1 cellular context compared by ENCODE assay signal in the genomic region with DNA sequence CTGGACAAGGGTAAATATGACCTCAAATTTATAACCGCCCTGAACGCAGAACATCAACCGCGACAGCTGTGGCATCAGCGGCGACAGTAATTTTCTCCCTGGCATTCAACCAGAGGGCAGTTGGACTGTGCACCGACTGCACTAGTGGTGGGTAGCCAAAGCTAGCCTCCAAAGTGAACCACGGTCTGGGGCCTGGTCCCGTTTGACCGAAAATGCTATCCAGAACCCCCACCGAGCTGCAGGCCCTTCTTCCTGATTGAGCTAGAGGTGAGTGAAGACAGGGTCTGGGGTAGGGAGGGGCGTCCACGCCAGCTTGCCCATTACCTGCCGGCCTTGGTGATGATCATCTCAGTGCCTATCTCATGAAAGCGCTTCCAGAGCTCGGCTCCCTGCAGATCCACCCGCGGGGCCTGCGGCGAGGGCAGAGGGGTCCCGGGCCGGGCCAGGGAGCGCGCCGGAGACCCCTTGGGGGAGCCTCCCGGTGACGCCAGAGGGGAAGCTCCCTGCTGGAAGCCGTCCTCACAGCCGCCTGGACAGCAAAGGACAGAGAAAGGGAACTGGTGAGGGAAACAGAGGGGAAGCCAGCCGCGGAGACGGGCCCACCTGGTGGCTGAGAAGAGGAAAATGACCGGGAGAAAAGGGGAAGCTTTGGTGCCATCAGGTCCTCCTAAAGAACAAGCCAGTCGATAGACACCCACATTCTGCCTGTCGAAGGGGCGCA.
TF ChIP-seq lines count a peak whose summit lies in the region.

No MANE protein-coding gene starts in this region.

TF ChIP-seq in HEK293, 187 proteins besides CTCF, POLR2A, EP300 and RAD21 (continued from another document and continues in another):
- TF ChIP-seq, protein P1, sequence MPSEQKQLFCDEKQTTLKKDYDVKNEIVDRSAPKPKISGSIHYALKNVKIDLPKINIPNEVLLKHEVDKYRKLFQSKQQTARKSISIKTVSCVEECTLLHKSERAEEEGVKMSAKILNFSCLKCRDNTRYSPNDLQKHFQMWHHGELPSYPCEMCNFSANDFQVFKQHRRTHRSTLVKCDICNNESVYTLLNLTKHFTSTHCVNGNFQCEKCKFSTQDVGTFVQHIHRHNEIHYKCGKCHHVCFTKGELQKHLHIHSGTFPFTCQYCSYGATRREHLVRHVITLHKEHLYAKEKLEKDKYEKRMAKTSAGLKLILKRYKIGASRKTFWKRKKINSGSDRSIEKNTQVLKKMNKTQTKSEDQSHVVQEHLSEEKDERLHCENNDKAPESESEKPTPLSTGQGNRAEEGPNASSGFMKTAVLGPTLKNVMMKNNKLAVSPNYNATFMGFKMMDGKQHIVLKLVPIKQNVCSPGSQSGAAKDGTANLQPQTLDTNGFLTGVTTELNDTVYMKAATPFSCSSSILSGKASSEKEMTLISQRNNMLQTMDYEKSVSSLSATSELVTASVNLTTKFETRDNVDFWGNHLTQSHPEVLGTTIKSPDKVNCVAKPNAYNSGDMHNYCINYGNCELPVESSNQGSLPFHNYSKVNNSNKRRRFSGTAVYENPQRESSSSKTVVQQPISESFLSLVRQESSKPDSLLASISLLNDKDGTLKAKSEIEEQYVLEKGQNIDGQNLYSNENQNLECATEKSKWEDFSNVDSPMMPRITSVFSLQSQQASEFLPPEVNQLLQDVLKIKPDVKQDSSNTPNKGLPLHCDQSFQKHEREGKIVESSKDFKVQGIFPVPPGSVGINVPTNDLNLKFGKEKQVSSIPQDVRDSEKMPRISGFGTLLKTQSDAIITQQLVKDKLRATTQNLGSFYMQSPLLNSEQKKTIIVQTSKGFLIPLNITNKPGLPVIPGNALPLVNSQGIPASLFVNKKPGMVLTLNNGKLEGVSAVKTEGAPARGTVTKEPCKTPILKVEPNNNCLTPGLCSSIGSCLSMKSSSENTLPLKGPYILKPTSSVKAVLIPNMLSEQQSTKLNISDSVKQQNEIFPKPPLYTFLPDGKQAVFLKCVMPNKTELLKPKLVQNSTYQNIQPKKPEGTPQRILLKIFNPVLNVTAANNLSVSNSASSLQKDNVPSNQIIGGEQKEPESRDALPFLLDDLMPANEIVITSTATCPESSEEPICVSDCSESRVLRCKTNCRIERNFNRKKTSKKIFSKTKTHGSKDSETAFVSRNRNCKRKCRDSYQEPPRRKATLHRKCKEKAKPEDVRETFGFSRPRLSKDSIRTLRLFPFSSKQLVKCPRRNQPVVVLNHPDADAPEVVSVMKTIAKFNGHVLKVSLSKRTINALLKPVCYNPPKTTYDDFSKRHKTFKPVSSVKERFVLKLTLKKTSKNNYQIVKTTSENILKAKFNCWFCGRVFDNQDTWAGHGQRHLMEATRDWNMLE (tag by site-specific recombination; conservative IDR thresholded peaks at IDR 0.05; ENCODE audit: low read depth), result no peak
- TF ChIP-seq ZNF747 (tag by site-specific recombination; IDR thresholded peaks at IDR 0.05) (no peak), BCL11B (tag by site-specific recombination; IDR thresholded peaks at IDR 0.05; ENCODE audit: low read depth) (no peak), ZNF138 (tag by site-specific recombination; IDR thresholded peaks at IDR 0.05; ENCODE audit: borderline replicate concordance) (no peak), HOXD13 (CRISPR knock-in tag; IDR thresholded peaks at IDR 0.05; ENCODE audit: borderline replicate concordance) (peak; percentile 11; the same call in 1 of the 2 replicates), BCL11A (tag by site-specific recombination; IDR thresholded peaks at IDR 0.05; ENCODE audit: low read depth) (no peak), GLI4 (tag by site-specific recombination; IDR thresholded peaks at IDR 0.05) (no peak), ZNF571 (tag by site-specific recombination; IDR thresholded peaks at IDR 0.05) (no peak), ZNF548 (tag by site-specific recombination; IDR thresholded peaks at IDR 0.05) (no peak), ZNF132 (tag by site-specific recombination; IDR thresholded peaks at IDR 0.05; ENCODE audit: borderline replicate concordance) (no peak), ZNF394 (tag by site-specific recombination; IDR thresholded peaks at IDR 0.05; ENCODE audit: borderline replicate concordance) (no peak), RBAK (tag by site-specific recombination; IDR thresholded peaks at IDR 0.05) (no peak), ZNF561 (tag by site-specific recombination; IDR thresholded peaks at IDR 0.05; ENCODE audit: borderline replicate concordance) (no peak), ZFP3 (tag by site-specific recombination; IDR thresholded peaks at IDR 0.05; ENCODE audit: low read depth) (no peak), ZBTB48 (tag by site-specific recombination; IDR thresholded peaks at IDR 0.05) (peak; percentile 70), ZNF596 (tag by site-specific recombination; IDR thresholded peaks at IDR 0.05) (no peak), OSR2 (tag by site-specific recombination; IDR thresholded peaks at IDR 0.05) (no peak), ZNF37A (tag by site-specific recombination; IDR thresholded peaks at IDR 0.05) (no peak), ZNF292 (tag by site-specific recombination; IDR thresholded peaks at IDR 0.05; ENCODE audit: borderline replicate concordance, low read depth) (no peak), ZNF174 (tag by site-specific recombination; IDR thresholded peaks at IDR 0.05) (no peak), ZNF23 (tag by site-specific recombination; IDR thresholded peaks at IDR 0.05; ENCODE audit: borderline replicate concordance) (no peak), ZNF707 (tag by site-specific recombination; IDR thresholded peaks at IDR 0.05) (no peak), ZNF555 (tag by site-specific recombination; conservative IDR thresholded peaks at IDR 0.05) (no peak)
- TF ChIP-seq, protein P2, sequence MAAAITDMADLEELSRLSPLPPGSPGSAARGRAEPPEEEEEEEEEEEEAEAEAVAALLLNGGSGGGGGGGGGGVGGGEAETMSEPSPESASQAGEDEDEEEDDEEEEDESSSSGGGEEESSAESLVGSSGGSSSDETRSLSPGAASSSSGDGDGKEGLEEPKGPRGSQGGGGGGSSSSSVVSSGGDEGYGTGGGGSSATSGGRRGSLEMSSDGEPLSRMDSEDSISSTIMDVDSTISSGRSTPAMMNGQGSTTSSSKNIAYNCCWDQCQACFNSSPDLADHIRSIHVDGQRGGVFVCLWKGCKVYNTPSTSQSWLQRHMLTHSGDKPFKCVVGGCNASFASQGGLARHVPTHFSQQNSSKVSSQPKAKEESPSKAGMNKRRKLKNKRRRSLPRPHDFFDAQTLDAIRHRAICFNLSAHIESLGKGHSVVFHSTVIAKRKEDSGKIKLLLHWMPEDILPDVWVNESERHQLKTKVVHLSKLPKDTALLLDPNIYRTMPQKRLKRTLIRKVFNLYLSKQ (tag by site-specific recombination; IDR thresholded peaks at IDR 0.05; ENCODE audit: borderline replicate concordance), result no peak
- TF ChIP-seq, protein P3, sequence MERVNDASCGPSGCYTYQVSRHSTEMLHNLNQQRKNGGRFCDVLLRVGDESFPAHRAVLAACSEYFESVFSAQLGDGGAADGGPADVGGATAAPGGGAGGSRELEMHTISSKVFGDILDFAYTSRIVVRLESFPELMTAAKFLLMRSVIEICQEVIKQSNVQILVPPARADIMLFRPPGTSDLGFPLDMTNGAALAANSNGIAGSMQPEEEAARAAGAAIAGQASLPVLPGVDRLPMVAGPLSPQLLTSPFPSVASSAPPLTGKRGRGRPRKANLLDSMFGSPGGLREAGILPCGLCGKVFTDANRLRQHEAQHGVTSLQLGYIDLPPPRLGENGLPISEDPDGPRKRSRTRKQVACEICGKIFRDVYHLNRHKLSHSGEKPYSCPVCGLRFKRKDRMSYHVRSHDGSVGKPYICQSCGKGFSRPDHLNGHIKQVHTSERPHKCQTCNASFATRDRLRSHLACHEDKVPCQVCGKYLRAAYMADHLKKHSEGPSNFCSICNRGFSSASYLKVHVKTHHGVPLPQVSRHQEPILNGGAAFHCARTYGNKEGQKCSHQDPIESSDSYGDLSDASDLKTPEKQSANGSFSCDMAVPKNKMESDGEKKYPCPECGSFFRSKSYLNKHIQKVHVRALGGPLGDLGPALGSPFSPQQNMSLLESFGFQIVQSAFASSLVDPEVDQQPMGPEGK (tag by site-specific recombination; IDR thresholded peaks at IDR 0.05), result peak; percentile 28; the same call in 1 of the 2 replicates
- TF ChIP-seq, protein P4, sequence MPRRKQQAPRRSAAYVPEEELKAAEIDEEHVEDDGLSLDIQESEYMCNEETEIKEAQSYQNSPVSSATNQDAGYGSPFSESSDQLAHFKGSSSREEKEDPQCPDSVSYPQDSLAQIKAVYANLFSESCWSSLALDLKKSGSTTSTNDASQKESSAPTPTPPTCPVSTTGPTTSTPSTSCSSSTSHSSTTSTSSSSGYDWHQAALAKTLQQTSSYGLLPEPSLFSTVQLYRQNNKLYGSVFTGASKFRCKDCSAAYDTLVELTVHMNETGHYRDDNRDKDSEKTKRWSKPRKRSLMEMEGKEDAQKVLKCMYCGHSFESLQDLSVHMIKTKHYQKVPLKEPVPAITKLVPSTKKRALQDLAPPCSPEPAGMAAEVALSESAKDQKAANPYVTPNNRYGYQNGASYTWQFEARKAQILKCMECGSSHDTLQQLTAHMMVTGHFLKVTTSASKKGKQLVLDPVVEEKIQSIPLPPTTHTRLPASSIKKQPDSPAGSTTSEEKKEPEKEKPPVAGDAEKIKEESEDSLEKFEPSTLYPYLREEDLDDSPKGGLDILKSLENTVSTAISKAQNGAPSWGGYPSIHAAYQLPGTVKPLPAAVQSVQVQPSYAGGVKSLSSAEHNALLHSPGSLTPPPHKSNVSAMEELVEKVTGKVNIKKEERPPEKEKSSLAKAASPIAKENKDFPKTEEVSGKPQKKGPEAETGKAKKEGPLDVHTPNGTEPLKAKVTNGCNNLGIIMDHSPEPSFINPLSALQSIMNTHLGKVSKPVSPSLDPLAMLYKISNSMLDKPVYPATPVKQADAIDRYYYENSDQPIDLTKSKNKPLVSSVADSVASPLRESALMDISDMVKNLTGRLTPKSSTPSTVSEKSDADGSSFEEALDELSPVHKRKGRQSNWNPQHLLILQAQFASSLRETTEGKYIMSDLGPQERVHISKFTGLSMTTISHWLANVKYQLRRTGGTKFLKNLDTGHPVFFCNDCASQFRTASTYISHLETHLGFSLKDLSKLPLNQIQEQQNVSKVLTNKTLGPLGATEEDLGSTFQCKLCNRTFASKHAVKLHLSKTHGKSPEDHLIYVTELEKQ (tag by site-specific recombination; IDR thresholded peaks at IDR 0.05; ENCODE audit: borderline replicate concordance), result no peak
- TF ChIP-seq, protein P5, sequence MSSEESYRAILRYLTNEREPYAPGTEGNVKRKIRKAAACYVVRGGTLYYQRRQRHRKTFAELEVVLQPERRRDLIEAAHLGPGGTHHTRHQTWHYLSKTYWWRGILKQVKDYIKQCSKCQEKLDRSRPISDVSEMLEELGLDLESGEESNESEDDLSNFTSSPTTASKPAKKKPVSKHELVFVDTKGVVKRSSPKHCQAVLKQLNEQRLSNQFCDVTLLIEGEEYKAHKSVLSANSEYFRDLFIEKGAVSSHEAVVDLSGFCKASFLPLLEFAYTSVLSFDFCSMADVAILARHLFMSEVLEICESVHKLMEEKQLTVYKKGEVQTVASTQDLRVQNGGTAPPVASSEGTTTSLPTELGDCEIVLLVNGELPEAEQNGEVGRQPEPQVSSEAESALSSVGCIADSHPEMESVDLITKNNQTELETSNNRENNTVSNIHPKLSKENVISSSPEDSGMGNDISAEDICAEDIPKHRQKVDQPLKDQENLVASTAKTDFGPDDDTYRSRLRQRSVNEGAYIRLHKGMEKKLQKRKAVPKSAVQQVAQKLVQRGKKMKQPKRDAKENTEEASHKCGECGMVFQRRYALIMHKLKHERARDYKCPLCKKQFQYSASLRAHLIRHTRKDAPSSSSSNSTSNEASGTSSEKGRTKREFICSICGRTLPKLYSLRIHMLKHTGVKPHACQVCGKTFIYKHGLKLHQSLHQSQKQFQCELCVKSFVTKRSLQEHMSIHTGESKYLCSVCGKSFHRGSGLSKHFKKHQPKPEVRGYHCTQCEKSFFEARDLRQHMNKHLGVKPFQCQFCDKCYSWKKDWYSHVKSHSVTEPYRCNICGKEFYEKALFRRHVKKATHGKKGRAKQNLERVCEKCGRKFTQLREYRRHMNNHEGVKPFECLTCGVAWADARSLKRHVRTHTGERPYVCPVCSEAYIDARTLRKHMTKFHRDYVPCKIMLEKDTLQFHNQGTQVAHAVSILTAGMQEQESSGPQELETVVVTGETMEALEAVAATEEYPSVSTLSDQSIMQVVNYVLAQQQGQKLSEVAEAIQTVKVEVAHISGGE (tag by site-specific recombination; conservative IDR thresholded peaks at IDR 0.05; ENCODE audit: low read depth), result no peak
- TF ChIP-seq, protein P6, sequence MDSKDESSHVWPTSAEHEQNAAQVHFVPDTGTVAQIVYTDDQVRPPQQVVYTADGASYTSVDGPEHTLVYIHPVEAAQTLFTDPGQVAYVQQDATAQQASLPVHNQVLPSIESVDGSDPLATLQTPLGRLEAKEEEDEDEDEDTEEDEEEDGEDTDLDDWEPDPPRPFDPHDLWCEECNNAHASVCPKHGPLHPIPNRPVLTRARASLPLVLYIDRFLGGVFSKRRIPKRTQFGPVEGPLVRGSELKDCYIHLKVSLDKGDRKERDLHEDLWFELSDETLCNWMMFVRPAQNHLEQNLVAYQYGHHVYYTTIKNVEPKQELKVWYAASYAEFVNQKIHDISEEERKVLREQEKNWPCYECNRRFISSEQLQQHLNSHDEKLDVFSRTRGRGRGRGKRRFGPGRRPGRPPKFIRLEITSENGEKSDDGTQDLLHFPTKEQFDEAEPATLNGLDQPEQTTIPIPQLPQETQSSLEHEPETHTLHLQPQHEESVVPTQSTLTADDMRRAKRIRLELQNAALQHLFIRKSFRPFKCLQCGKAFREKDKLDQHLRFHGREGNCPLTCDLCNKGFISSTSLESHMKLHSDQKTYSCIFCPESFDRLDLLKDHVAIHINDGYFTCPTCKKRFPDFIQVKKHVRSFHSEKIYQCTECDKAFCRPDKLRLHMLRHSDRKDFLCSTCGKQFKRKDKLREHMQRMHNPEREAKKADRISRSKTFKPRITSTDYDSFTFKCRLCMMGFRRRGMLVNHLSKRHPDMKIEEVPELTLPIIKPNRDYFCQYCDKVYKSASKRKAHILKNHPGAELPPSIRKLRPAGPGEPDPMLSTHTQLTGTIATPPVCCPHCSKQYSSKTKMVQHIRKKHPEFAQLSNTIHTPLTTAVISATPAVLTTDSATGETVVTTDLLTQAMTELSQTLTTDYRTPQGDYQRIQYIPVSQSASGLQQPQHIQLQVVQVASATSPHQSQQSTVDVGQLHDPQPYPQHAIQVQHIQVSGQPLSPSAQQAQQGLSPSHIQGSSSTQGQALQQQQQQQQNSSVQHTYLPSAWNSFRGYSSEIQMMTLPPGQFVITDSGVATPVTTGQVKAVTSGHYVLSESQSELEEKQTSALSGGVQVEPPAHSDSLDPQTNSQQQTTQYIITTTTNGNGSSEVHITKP (tag by site-specific recombination; IDR thresholded peaks at IDR 0.05), result peak; percentile 57
- TF ChIP-seq, protein P7, sequence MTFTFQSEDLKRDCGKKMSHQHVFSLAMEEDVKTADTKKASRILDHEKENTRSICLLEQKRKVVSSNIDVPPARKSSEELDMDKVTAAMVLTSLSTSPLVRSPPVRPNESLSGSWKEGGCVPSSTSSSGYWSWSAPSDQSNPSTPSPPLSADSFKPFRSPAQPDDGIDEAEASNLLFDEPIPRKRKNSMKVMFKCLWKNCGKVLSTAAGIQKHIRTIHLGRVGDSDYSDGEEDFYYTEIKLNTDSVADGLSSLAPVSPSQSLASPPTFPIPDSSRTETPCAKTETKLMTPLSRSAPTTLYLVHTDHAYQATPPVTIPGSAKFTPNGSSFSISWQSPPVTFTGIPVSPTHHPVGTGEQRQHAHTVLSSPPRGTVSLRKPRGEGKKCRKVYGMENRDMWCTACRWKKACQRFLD (tag by site-specific recombination; IDR thresholded peaks at IDR 0.05), result no peak
